Comparison of ENCODE assay signal across 8 cellular contexts in genomic region chr19:17125052-17125727, GRCh38. TPM values are rescaled to one million over a fixed set of nuclear protein-coding genes. Genes with fewer than 3 reads are reported as not detected.
DNase-seq lines count a peak whose midpoint lies in the region; ATAC-seq and TF ChIP-seq lines count a peak whose summit lies in the region.

No MANE protein-coding gene starts in this region.

- H3K9me3 ChIP-seq in duodenal mucosa (ENCODE audit: control insufficient read depth in 1 of 2, low read length in 2 of 2), result no peaks in the 10 kb centered on the region
- H3K9me3 ChIP-seq in psoas muscle, result peaks cover 4% of the 10 kb centered on the region
- no peaks in the 10 kb centered on the region for H3K9me3 ChIP-seq in hepatocyte (ENCODE audit: low read depth)

- H3K4me1 ChIP-seq in duodenal mucosa (ENCODE audit: control insufficient read depth in 1 of 2, insufficient read depth in 2 of 2, low read length in 2 of 2), result peaks cover 3 to 24% of the 10 kb centered on the region in 2 donors
- H3K4me1 ChIP-seq in psoas muscle, result no peaks in the 10 kb centered on the region
- H3K4me1 ChIP-seq in hepatocyte (ENCODE audit: insufficient read depth), result no peaks in the 10 kb centered on the region

- no peaks in the 10 kb centered on the region for H3K9me2 ChIP-seq in hepatocyte (replicated peaks; ENCODE audit: insufficient read depth)

- H2AFZ ChIP-seq in hepatocyte, result no peak overlapping the region

- peak; percentile 2 for DNase-seq in activated effector memory CD4-positive, alpha-beta T cell treated with Interleukin-2 at 50 U/mL for 16 hours
- no peak for DNase-seq in activated effector memory CD4-positive, alpha-beta T cell treated with anti-CD3 and anti-CD28 coated beads, Interleukin-2, amount 50 U/mL, for 16 hours
- peak; percentile 71 for DNase-seq in RPMI7951 (ENCODE audit: low read depth)
- no peak for DNase-seq in psoas muscle
- no peak for DNase-seq in hepatocyte (ENCODE audit: low spot score)
- DNase-seq in H4 (ENCODE audit: low spot score), result no peak

- peak overlapping the region; percentile 46 to 54 for H3K4me3 ChIP-seq in duodenal mucosa (ENCODE audit: low read depth in 1 of 2, low read length in 2 of 2)
- H3K4me3 ChIP-seq in psoas muscle, result no peak overlapping the region
- no peak overlapping the region for H3K4me3 ChIP-seq in hepatocyte

- peaks cover 0 to 6% of the 10 kb centered on the region in 2 donors for H3K36me3 ChIP-seq in duodenal mucosa (ENCODE audit: control insufficient read depth in 1 of 2, insufficient read depth in 2 of 2, low read length in 2 of 2)
- no peaks in the 10 kb centered on the region for H3K36me3 ChIP-seq in psoas muscle (ENCODE audit: insufficient read depth in 1 of 2, low read depth in 1 of 2)
- H3K36me3 ChIP-seq in hepatocyte (replicated peaks; ENCODE audit: insufficient read depth, low read depth), result no peaks in the 10 kb centered on the region

- H3K4me2 ChIP-seq in hepatocyte, result no peak overlapping the region

- H3K27ac ChIP-seq in duodenal mucosa (ENCODE audit: low read depth, low read length), result peak overlapping the region; percentile 85
- H3K27ac ChIP-seq in psoas muscle, result peak overlapping the region; percentile 71
- no peak overlapping the region for H3K27ac ChIP-seq in hepatocyte

- ATAC-seq in HG02870 (IDR thresholded peaks at IDR 0.05; ENCODE audit: unreplicated experiment) (peak; percentile 62), psoas muscle (no peak)

- no peaks in the 10 kb centered on the region for H4K20me1 ChIP-seq in hepatocyte (ENCODE audit: insufficient read depth, poor library complexity, severe bottlenecking)

- H3K79me2 ChIP-seq in hepatocyte, result no peaks in the 10 kb centered on the region

- no peak for TF ChIP-seq CTCF in psoas muscle (IDR thresholded peaks at IDR 0.05)
- no peak for TF ChIP-seq CTCF in hepatocyte (IDR thresholded peaks at IDR 0.05; ENCODE audit: poor library complexity)

- WGBS in psoas muscle, 3 donors, result 58 to 66% (median 62%) methylated on average over 10 of the region's 10 CpGs
- 79% methylated on average over 10 of the region's 10 CpGs for WGBS in hepatocyte (ENCODE audit: low lambda C conversion rate, missing lambda C conversion rate)

- no peaks in the 10 kb centered on the region for H3K27me3 ChIP-seq in duodenal mucosa (ENCODE audit: control insufficient read depth in 1 of 2, insufficient read depth in 2 of 2, low read length in 2 of 2)
- no peaks in the 10 kb centered on the region for H3K27me3 ChIP-seq in psoas muscle (ENCODE audit: insufficient read depth in 3 of 3, low read length in 2 of 3)
- H3K27me3 ChIP-seq in hepatocyte, result no peaks in the 10 kb centered on the region

- H3K9ac ChIP-seq in duodenal mucosa (ENCODE audit: low read depth in 1 of 2, low read length in 2 of 2), result peak overlapping the region; percentile 47 to 61

- intact Hi-C loops in psoas muscle (cut with DNase I), result no loop called here

RNA-seq across cellular contexts. Expression of gene MYO9B, which starts 49.6 kb away (rescaled TPM):
- 31.6 and 36.9 TPM in 2 replicates for total RNA-seq in RPMI7951 (2014; rRNA removed; shearing (Covaris generic))
- 10 to 100 TPM; 13.8 to 16.4 (median 14.5) TPM for total RNA-seq in psoas muscle
- 10 to 100 TPM in 2 of 3 donors, 1 to 10 TPM in 1; 9.0 to 23.7 (median 18.9) TPM for polyA plus RNA-seq in psoas muscle
- 29.1 and 32.4 TPM in 2 replicates for total RNA-seq in hepatocyte
- 29.3 and 29.9 TPM in 2 replicates for polyA plus RNA-seq in hepatocyte
- total RNA-seq in H4 (2014; rRNA removed; shearing (Covaris generic)), result 15.1 and 21.0 TPM in 2 replicates

RNA-seq across cellular contexts. Expression of gene HAUS8, which starts 49.9 kb away (rescaled TPM):
- total RNA-seq in RPMI7951 (2014; rRNA removed; shearing (Covaris generic)), result 13.8 and 15.9 TPM in 2 replicates
- 1 to 10 TPM; 1.8 to 5.9 (median 3.6) TPM for total RNA-seq in psoas muscle
- 1 to 10 TPM; 4.2 to 5.7 (median 5.0) TPM for polyA plus RNA-seq in psoas muscle
- 2.8 and 6.3 TPM in 2 replicates for total RNA-seq in hepatocyte
- 5.5 and 8.5 TPM in 2 replicates for polyA plus RNA-seq in hepatocyte
- 10.6 and 22.8 TPM in 2 replicates for total RNA-seq in H4 (2014; rRNA removed; shearing (Covaris generic))

Comparison
In these comparisons a context has a peak if more than half of its experiments do, and no peak if none do; other contexts are left out.
1. DNase-seq: peak in activated effector memory CD4-positive, alpha-beta T cell treated with Interleukin-2 at 50 U/mL for 16 hours (single experiment) and RPMI7951 (single experiment); none in activated effector memory CD4-positive, alpha-beta T cell treated with anti-CD3 and anti-CD28 coated beads, Interleukin-2, amount 50 U/mL, for 16 hours (single experiment), psoas muscle (0 of 2), hepatocyte (single experiment) and H4 (single experiment).
2. H3K4me3 ChIP-seq: peak in duodenal mucosa (2 of 2); none in psoas muscle (single experiment) and hepatocyte (single experiment).